Comparison of ENCODE assay signal across 6 cellular contexts in the genomic region with DNA sequence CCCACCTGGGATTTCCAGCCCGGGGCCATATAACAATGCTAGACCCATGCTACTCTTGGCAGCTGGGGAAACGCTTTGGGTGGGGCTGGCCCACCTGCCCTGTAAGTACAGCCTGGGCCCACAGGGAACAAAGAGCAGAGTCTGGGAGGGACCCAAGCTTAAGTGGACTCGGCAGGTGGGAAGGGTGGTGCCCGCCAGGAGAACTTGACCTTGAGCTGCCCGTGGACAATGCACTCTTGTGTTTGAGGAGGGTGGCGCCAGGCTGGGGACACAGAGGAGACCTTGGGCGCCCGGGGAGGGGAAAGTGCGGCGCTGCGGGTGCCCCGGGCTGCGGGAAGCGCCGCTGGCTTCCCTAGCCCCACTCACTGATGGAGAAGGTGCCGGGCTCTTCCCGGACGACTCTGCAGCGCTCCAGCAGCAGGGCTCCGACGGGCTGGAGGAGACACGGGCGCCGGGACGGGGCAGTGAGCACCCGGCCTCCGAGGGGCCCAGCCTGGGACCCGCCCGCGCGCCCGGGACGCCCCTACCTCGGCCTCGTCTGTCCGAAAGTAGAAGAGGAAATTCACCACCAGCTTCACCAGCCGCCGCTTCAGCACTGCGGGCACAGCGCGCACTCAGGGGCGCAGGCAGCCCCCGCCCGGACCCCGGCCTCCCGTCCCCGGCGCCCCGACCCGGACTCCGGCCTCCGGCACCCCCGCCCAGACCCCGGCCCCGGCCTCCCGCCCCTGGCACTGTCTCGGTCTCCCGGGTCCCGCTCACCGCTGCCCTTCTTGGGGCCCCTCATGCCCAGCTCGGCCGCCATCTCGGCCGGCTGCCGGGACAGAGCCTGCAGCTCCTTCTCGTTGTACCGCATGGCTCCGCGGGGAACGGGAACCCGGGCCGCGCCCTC. TPM values are rescaled to one million over a fixed set of nuclear protein-coding genes. Genes with fewer than 3 reads are reported as not detected.
DNase-seq lines count a peak whose midpoint lies in the region; ATAC-seq lines count a peak whose summit lies in the region.

No MANE protein-coding gene starts in this region.

- H3K9me3 Mint-ChIP-seq in activated T-helper 17 cell treated with anti-CD3 and anti-CD28 coated beads, Interleukin-2, amount 50 U/mL, for 72 hours: no peaks in the 10 kb centered on the region

- peaks cover 36% of the 10 kb centered on the region for H3K4me1 Mint-ChIP-seq in activated T-helper 17 cell treated with anti-CD3 and anti-CD28 coated beads, Interleukin-2, amount 50 U/mL, for 72 hours

- peak; percentile 23 to 35 for DNase-seq in lung microvascular endothelial cell (ENCODE audit: low read depth in 2 of 2)
- DNase-seq in NOMO-1 treated with dmso at 0.1 percent for 144 hours (lab: John Stamatoyannopoulos, UW; ENCODE audit: unreplicated experiment): no peak

- peak overlapping the region; percentile 98 for H3K27ac Mint-ChIP-seq in activated T-helper 17 cell treated with anti-CD3 and anti-CD28 coated beads, Interleukin-2, amount 50 U/mL, for 72 hours

- ATAC-seq in GM19324 (IDR thresholded peaks at IDR 0.05; ENCODE audit: low FRiP score, unreplicated experiment): peak; percentile 10
- ATAC-seq in HG03521 (IDR thresholded peaks at IDR 0.05; ENCODE audit: unreplicated experiment): peak; percentile 7
- peak; percentile 6 for ATAC-seq in activated T-helper 17 cell treated with anti-CD3 and anti-CD28 coated beads, Interleukin-2, amount 50 U/mL, for 72 hours (replicated peaks)
- ATAC-seq in HG03469 (IDR thresholded peaks at IDR 0.05; ENCODE audit: unreplicated experiment): no peak

- no peaks in the 10 kb centered on the region for H3K27me3 Mint-ChIP-seq in activated T-helper 17 cell treated with anti-CD3 and anti-CD28 coated beads, Interleukin-2, amount 50 U/mL, for 72 hours

- peaks cover 66% of the 10 kb centered on the region for H3K36me3 Mint-ChIP-seq in activated T-helper 17 cell treated with anti-CD3 and anti-CD28 coated beads, Interleukin-2, amount 50 U/mL, for 72 hours (ENCODE audit: low read depth)

- H3K4me3 Mint-ChIP-seq in activated T-helper 17 cell treated with anti-CD3 and anti-CD28 coated beads, Interleukin-2, amount 50 U/mL, for 72 hours: peak overlapping the region; percentile 95

RNA-seq across cellular contexts. Expression of a gene that starts 0.5 kb away (rescaled TPM):
- 10 to 100 TPM; 45.8 to 74.8 TPM for total RNA-seq in activated T-helper 17 cell treated with anti-CD3 and anti-CD28 coated beads, Interleukin-2, amount 50 U/mL, for 72 hours
- total RNA-seq in lung microvascular endothelial cell: 51.4 and 75.8 TPM in 2 replicates

RNA-seq across cellular contexts. Expression of a gene that starts 1.0 kb away (rescaled TPM):
- total RNA-seq in activated T-helper 17 cell treated with anti-CD3 and anti-CD28 coated beads, Interleukin-2, amount 50 U/mL, for 72 hours: 100 to 1,000 TPM in 1 of 2 donors, 10 to 100 TPM in 1; 99.5 to 119 TPM
- 41.8 and 56.5 TPM in 2 replicates for total RNA-seq in lung microvascular endothelial cell

RNA-seq across cellular contexts. Expression of a gene that starts 13.5 kb away (rescaled TPM):
- 1 to 10 TPM; 2.0 to 6.1 TPM for total RNA-seq in activated T-helper 17 cell treated with anti-CD3 and anti-CD28 coated beads, Interleukin-2, amount 50 U/mL, for 72 hours
- 0.65 and 3.6 TPM in 2 replicates for total RNA-seq in lung microvascular endothelial cell

RNA-seq across cellular contexts. Expression of a gene that starts 20.6 kb away (rescaled TPM):
- total RNA-seq in activated T-helper 17 cell treated with anti-CD3 and anti-CD28 coated beads, Interleukin-2, amount 50 U/mL, for 72 hours: 1 to 10 TPM in 1 of 2 donors, under 1 TPM in 1; 0.61 to 1.0 TPM
- 0.22 TPM in 1 of 2 replicates, not detected in the other for total RNA-seq in lung microvascular endothelial cell

RNA-seq across cellular contexts. Expression of a gene that starts 46.3 kb away (rescaled TPM):
- total RNA-seq in activated T-helper 17 cell treated with anti-CD3 and anti-CD28 coated beads, Interleukin-2, amount 50 U/mL, for 72 hours: under 1 TPM; 0.09 to 0.32 TPM
- total RNA-seq in lung microvascular endothelial cell: under 0.01 and 0.20 TPM in 2 replicates
